In the genomic region with DNA sequence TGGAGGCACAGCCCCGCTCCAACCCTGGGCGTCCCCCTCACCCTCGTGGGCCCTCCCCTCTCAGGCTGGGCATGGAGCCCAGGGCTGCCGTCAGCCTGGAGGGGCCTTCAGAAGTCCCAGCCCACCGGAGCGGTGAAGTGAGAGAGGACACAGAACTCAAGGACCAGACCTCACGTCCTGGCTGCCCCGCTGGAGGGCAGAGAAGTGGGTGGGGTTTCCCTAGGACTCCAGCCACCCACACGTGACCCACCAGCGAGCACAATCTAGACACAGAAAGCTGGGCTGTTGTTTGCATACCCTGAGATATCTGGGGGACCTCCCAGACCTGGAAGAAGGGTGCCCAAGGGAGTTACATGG, we compare ENCODE assay signal across 20 cellular contexts. TPM values are rescaled to one million over a fixed set of nuclear protein-coding genes. Genes with fewer than 3 reads are reported as not detected.
DNase-seq lines count a peak whose midpoint lies in the region; ATAC-seq and TF ChIP-seq lines count a peak whose summit lies in the region.
"Had no signal": no experiment of that assay in that cellular context is flagged by ENCODE, and none has a peak within 500 bp of the region (broad histone marks: within the 10 kb centered on the region; RNA-seq: fewer than 3 reads in every experiment).

No MANE protein-coding gene starts in this region.

- no peak for TF ChIP-seq EP300 in transverse colon (IDR thresholded peaks at IDR 0.05; ENCODE audit: low read depth)

- H3K27ac ChIP-seq in transverse colon, result peak overlapping the region; percentile 44 to 75 (median 56)
- H3K27ac ChIP-seq: A549; BLaER1 treated with 17β-estradiol and CSF1 and Interleukin-3, amounts not matched to agents 10 nM and 100 nM; foreskin keratinocyte; tibial artery; WERI-Rb-1 had no signal

- H3K9me3 ChIP-seq in mucosa of stomach (ENCODE audit: control insufficient read depth, low read length), result no peaks in the 10 kb centered on the region
- no peaks in the 10 kb centered on the region for H3K9me3 ChIP-seq in transverse colon
- H3K9me3 ChIP-seq: A549; BLaER1 treated with 17β-estradiol and CSF1 and Interleukin-3, amounts not matched to agents 10 nM and 100 nM; tibial artery had no signal

- TF ChIP-seq CTCF in transverse colon (IDR thresholded peaks at IDR 0.05), result no peak

- intact Hi-C loops in Right ventricle myocardium superior (cut with DNase I), result no loop called here
- intact Hi-C loops in transverse colon (cut with DNase I; ENCODE audit: low total_unique reads), result loop anchor here (10.0 kb wide), 1 partner anchor 58 kb away; a partner anchor contains a TSS

- WGBS in transverse colon (ENCODE audit: low coverage in 1 of 2), 2 donors, result 27% methylated on average over 9 of the region's 10 CpGs; no CpG with 5 or more reads in 1 of the 2 donors

- in situ Hi-C loops in transverse colon (cut with MboI; ENCODE audit: low pct_ligation_motif_present in 1 of 4, low pct_unique_long_range_greater_than_20kb in 1 of 4, low sequenced_read_pairs in 3 of 4), result no loop called here

- DNase-seq in NCI-H2196 (lab: John Stamatoyannopoulos, UW; ENCODE audit: unreplicated experiment) (peak; percentile 39), NCI-H2196 treated with DMSO at 0.1 percent for 48 hours (lab: John Stamatoyannopoulos, UW; ENCODE audit: unreplicated experiment) (no peak), Right ventricle myocardium superior (peak; percentile 75), transverse colon (no peak), GDM1 (lab: John Stamatoyannopoulos, UW) (no peak)
- DNase-seq: activated CD4-positive, alpha-beta T cell treated with anti-CD3 and anti-CD28 coated beads, Interleukin-2, amount 50 U/mL, for 48 hours; activated T-cell treated with anti-CD3 and anti-CD28 coated beads, Interleukin-2, amount 50 U/mL, for 4 hours; foreskin keratinocyte; naive thymus-derived CD4-positive, alpha-beta T cell; NCI-H1930; SHP77 treated with DMSO at 0.1 percent for 48 hours; stimulated activated CD4-positive, alpha-beta T cell treated with anti-CD3 and anti-CD28 coated beads, Interleukin-12 subunit alpha, Interleukin-12 subunit beta, amount 100 ng/mL, for 4 hours; tibial artery; WERI-Rb-1 had no signal

- no peak for TF ChIP-seq POLR2A in transverse colon (IDR thresholded peaks at IDR 0.05)

- ATAC-seq in Right ventricle myocardium superior (ENCODE audit: poor library complexity), result peak; percentile 59
- ATAC-seq in HG02588 (IDR thresholded peaks at IDR 0.05; ENCODE audit: unreplicated experiment), result no peak
- ATAC-seq in HG02763 (IDR thresholded peaks at IDR 0.05; ENCODE audit: unreplicated experiment), result no peak
- ATAC-seq: A549; activated naive CD4-positive, alpha-beta T cell treated with anti-CD3 and anti-CD28 coated beads, Interleukin-2, amount 50 U/mL, for 72 hours; activated T-cell treated with anti-CD3 and anti-CD28 coated beads, Interleukin-2, amount 50 U/mL, for 4 hours; foreskin keratinocyte had no signal

- H3K27me3 ChIP-seq in mucosa of stomach (ENCODE audit: control insufficient read depth, insufficient read depth, low read length) (no peaks in the 10 kb centered on the region), transverse colon (no peaks in the 10 kb centered on the region)

- H3K4me1 ChIP-seq in mucosa of stomach (ENCODE audit: control insufficient read depth, insufficient read depth, low read length) (peaks cover 79% of the 10 kb centered on the region), transverse colon (peaks cover 8 to 51% (median 35%) of the 10 kb centered on the region in 4 donors)
- H3K4me1 ChIP-seq: foreskin keratinocyte had no signal

- peak overlapping the region; percentile 24 for H3K9ac ChIP-seq in mucosa of stomach (ENCODE audit: low read length)
- H3K9ac ChIP-seq: BLaER1 treated with 17β-estradiol and CSF1 and Interleukin-3, amounts not matched to agents 10 nM and 100 nM had no signal

- H3K36me3 ChIP-seq in mucosa of stomach (ENCODE audit: control insufficient read depth, insufficient read depth, low read length) (no peaks in the 10 kb centered on the region), transverse colon (no peaks in the 10 kb centered on the region)
- H3K36me3 ChIP-seq: BLaER1 treated with 17β-estradiol and CSF1 and Interleukin-3, amounts not matched to agents 10 nM and 100 nM; tibial artery; WERI-Rb-1 had no signal

- peak overlapping the region; percentile 2 for H3K4me3 ChIP-seq in mucosa of stomach (ENCODE audit: low read length)
- no peak overlapping the region for H3K4me3 ChIP-seq in transverse colon
- H3K4me3 ChIP-seq: A549; BLaER1 treated with 17β-estradiol and CSF1 and Interleukin-3, amounts not matched to agents 10 nM and 100 nM; tibial artery had no signal

RNA-seq across cellular contexts. Expression of a gene that starts 59.2 kb away (rescaled TPM):
- total RNA-seq in Right ventricle myocardium superior (50.3 TPM), transverse colon (100 to 1,000 TPM in 2 of 4 donors, 10 to 100 TPM in 2; 39.1 to 215 (median 115) TPM)

Comparison
In these comparisons a context has a peak if more than half of its experiments do, and no peak if none do; other contexts are left out.
1. DNase-seq: peak in NCI-H2196 (single experiment) and Right ventricle myocardium superior (single experiment); none in NCI-H2196 treated with DMSO at 0.1 percent for 48 hours (single experiment), transverse colon (single experiment) and GDM1 (single experiment).